15 cellular contexts compared by ENCODE assay signal in the genomic region with DNA sequence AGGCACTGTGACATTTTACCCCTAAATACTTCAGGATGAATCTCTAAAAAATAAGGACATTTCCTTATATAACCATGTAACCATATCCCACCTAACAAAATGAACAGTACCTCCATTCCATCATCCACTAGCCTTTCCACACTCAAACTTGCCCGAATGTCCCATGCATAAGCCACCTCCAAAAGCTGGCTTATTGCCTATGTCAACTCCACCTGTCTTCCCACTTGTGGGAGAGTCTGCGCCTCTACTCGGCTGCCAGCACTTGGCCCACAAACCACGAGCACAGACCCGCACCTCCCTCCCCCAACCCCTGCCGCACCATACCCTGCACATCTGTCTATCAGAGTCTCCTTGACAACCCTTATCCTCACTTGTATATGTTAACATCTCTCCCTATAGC.
DNase-seq lines count a peak whose midpoint lies in the region; ATAC-seq and TF ChIP-seq lines count a peak whose summit lies in the region.
"Had no signal": no experiment of that assay in that cellular context is flagged by ENCODE, and none has a peak within 500 bp of the region (broad histone marks: within the 10 kb centered on the region; RNA-seq: fewer than 3 reads in every experiment).

No MANE protein-coding gene starts in this region.

- POLR2A ChIA-PET in OCI-LY7 (lab: Charles Lee) = no interaction called here

- in situ Hi-C loops in G401 (cut with HindIII; ENCODE audit: low sequenced_read_pairs) = no loop called here

- H3K9me3 ChIP-seq in DND-41 (ENCODE audit: insufficient read depth, low read length, severe bottlenecking) (no peaks in the 10 kb centered on the region), OCI-LY7 (ENCODE audit: low read length) (no peaks in the 10 kb centered on the region)
- H3K9me3 ChIP-seq: A549, BE2C had no signal

- H3K27ac ChIP-seq in DND-41 (ENCODE audit: low read length) (no peak overlapping the region), OCI-LY7 (ENCODE audit: low read depth, low read length, poor library complexity, severe bottlenecking) (no peak overlapping the region)
- H3K27ac ChIP-seq: A549, C4-2B, GM23248, HL-60 had no signal

- DNase-seq in NCI-H510A (lab: John Stamatoyannopoulos, UW) = peak; percentile 10
- no peak for DNase-seq in NCI-H510A treated with DMSO at 0.1 percent for 48 hours (lab: John Stamatoyannopoulos, UW)
- peak; percentile 33 for DNase-seq in DND-41
- DNase-seq in G401 (ENCODE audit: low spot score) = peak; percentile 54
- DNase-seq in cerebellar cortex (ENCODE audit: low spot score) = peak; percentile 41
- no peak for DNase-seq in mucosa of gallbladder (ENCODE audit: low spot score)
- no peak for DNase-seq in NCI-H345 (lab: John Stamatoyannopoulos, UW)
- no peak for DNase-seq in OCI-LY7 (ENCODE audit: low spot score)
- DNase-seq: BE2C; CD4-positive, alpha-beta memory T cell; GM23248 had no signal

- TF ChIP-seq CTCF in DND-41 (IDR thresholded peaks at IDR 0.05; ENCODE audit: borderline replicate concordance, extremely low read depth, low read length, poor library complexity, severe bottlenecking) (no peak), OCI-LY7 (conservative IDR thresholded peaks at IDR 0.05; ENCODE audit: low read length) (no peak)

- no peaks in the 10 kb centered on the region for H3K4me1 ChIP-seq in DND-41 (ENCODE audit: insufficient read depth, low read length)
- H3K4me1 ChIP-seq in OCI-LY7 (ENCODE audit: insufficient read depth, low read length, poor library complexity, severe bottlenecking) = no peaks in the 10 kb centered on the region
- H3K4me1 ChIP-seq: A549, BE2C had no signal

- H4K20me1 ChIP-seq in DND-41 (ENCODE audit: insufficient read depth, low read length) (no peaks in the 10 kb centered on the region), OCI-LY7 (ENCODE audit: insufficient read depth, low read length) (no peaks in the 10 kb centered on the region)

- no peak overlapping the region for H3K9ac ChIP-seq in DND-41 (ENCODE audit: low read depth, low read length)
- H3K9ac ChIP-seq: GM23248 had no signal

- H3K79me2 ChIP-seq in DND-41 (ENCODE audit: insufficient read depth, low read length) (no peaks in the 10 kb centered on the region), OCI-LY7 (ENCODE audit: insufficient read depth, low read depth, low read length) (no peaks in the 10 kb centered on the region)

- H3K27me3 ChIP-seq in DND-41 (ENCODE audit: insufficient read depth, low read length, poor library complexity) = no peaks in the 10 kb centered on the region
- H3K27me3 ChIP-seq: BE2C had no signal

- BruUV-seq in OCI-LY7 (replicated peaks; lab: Mats Ljungman, UMichigan) = no TSS peak

- peak; percentile 70 for ATAC-seq in DND-41 (ENCODE audit: insufficient read depth, low read depth)
- ATAC-seq: A549, HCT116 had no signal

- no peaks in the 10 kb centered on the region for H3K9me2 ChIP-seq in OCI-LY7 (ENCODE audit: insufficient read depth, low read length)

- H3K36me3 ChIP-seq in DND-41 (ENCODE audit: insufficient read depth, low read length) (no peaks in the 10 kb centered on the region), OCI-LY7 (ENCODE audit: insufficient read depth, low read length) (no peaks in the 10 kb centered on the region)
- H3K36me3 ChIP-seq: BE2C had no signal

- H3K4me2 ChIP-seq in DND-41 (ENCODE audit: insufficient read depth, low read length) = no peak overlapping the region
- H3K4me2 ChIP-seq in OCI-LY7 (ENCODE audit: low read length) = no peak overlapping the region
- H3K4me2 ChIP-seq: A549 had no signal

- H3K4me3 ChIP-seq in DND-41 (ENCODE audit: low read depth in 1 of 2, low read length in 2 of 2) (no peak overlapping the region), OCI-LY7 (ENCODE audit: low read depth, low read length, poor library complexity, severe bottlenecking) (no peak overlapping the region)
- H3K4me3 ChIP-seq: A549, GM23248 had no signal

- intact Hi-C loops in OCI-LY7 (cut with micrococcal nuclease; ENCODE audit: unreplicated experiment) = no loop called here

- CTCF ChIA-PET in OCI-LY7 (lab: Charles Lee; ENCODE audit: unreplicated experiment) = no interaction called here

- H2AFZ ChIP-seq in DND-41 (ENCODE audit: low read depth, low read length) = no peak overlapping the region
- no peak overlapping the region for H2AFZ ChIP-seq in OCI-LY7 (ENCODE audit: low read length)
- H2AFZ ChIP-seq: GM23248 had no signal

Comparison
In these comparisons a context has a peak if more than half of its experiments do, and no peak if none do; other contexts are left out.
1. DNase-seq: peak in NCI-H510A (single experiment), DND-41 (single experiment), G401 (single experiment) and cerebellar cortex (single experiment); none in NCI-H510A treated with DMSO at 0.1 percent for 48 hours (single experiment), mucosa of gallbladder (single experiment), NCI-H345 (single experiment) and OCI-LY7 (single experiment).